1 cellular context compared by ENCODE assay signal in the genomic region with DNA sequence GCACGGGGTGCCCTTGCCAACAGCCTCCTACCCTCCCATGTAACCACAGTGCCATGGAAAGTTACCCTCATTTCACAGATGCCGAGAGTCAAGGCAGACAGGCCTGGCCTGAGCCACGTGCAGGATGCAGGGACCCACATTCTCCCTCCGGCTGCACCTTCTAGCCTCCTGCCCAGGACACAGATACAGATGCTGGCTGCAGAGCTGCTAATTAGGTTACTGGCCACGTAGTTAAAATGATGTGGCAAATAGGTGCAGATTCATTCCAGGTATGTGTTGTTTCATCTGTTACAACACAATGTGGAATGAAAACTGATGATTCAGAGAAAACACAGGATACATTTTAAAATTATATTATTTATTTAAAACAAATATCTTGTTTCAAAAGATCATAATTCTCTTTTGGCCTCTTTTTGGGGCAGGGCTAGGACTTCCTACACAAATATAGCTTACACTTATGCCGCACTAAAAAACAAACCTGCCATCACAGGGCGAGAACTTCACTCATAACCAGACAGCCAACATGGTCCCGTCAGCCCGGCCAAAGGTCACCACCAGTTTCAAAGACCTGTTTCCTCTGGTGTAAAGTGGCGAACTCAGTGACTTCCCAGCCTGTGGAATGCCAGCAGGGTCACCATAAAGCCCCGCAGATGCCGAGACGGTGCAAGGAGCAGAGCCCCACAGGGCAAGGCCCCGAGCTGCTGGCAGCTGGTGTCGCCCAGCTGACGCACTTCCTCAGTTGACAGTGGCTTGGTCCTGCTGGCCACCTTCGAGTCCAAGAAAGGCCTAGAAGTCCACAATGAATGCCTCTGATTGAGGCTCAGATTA.
TF ChIP-seq lines count a peak whose summit lies in the region.

No MANE protein-coding gene starts in this region.

TF ChIP-seq in HepG2, 621 proteins besides CTCF, POLR2A, EP300 and RAD21 (continued from another document and continues in another):
- TF ChIP-seq, protein P1, sequence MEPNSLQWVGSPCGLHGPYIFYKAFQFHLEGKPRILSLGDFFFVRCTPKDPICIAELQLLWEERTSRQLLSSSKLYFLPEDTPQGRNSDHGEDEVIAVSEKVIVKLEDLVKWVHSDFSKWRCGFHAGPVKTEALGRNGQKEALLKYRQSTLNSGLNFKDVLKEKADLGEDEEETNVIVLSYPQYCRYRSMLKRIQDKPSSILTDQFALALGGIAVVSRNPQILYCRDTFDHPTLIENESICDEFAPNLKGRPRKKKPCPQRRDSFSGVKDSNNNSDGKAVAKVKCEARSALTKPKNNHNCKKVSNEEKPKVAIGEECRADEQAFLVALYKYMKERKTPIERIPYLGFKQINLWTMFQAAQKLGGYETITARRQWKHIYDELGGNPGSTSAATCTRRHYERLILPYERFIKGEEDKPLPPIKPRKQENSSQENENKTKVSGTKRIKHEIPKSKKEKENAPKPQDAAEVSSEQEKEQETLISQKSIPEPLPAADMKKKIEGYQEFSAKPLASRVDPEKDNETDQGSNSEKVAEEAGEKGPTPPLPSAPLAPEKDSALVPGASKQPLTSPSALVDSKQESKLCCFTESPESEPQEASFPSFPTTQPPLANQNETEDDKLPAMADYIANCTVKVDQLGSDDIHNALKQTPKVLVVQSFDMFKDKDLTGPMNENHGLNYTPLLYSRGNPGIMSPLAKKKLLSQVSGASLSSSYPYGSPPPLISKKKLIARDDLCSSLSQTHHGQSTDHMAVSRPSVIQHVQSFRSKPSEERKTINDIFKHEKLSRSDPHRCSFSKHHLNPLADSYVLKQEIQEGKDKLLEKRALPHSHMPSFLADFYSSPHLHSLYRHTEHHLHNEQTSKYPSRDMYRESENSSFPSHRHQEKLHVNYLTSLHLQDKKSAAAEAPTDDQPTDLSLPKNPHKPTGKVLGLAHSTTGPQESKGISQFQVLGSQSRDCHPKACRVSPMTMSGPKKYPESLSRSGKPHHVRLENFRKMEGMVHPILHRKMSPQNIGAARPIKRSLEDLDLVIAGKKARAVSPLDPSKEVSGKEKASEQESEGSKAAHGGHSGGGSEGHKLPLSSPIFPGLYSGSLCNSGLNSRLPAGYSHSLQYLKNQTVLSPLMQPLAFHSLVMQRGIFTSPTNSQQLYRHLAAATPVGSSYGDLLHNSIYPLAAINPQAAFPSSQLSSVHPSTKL (CRISPR knock-in tag; IDR thresholded peaks at IDR 0.05) = peak; percentile 73; the same call in 1 of the 2 replicates
- TF ChIP-seq ZNF34 (CRISPR knock-in tag; IDR thresholded peaks at IDR 0.05; ENCODE audit: borderline replicate concordance) (no peak), KMT2A (CRISPR knock-in tag; IDR thresholded peaks at IDR 0.05) (peak; percentile 40; the same call in 1 of the 2 replicates), ZNF788 (CRISPR knock-in tag; IDR thresholded peaks at IDR 0.05; ENCODE audit: borderline replicate concordance) (no peak; the same call in 1 of the 2 replicates), ZNF331 (CRISPR knock-in tag; IDR thresholded peaks at IDR 0.05) (peak; percentile 61; the same call in 1 of the 2 replicates), ARNTL (CRISPR knock-in tag; IDR thresholded peaks at IDR 0.05) (peak; percentile 59; the same call in 1 of the 2 replicates), RAD51 (IDR thresholded peaks at IDR 0.05; ENCODE audit: borderline replicate concordance) (no peak), TBX2 (CRISPR knock-in tag; IDR thresholded peaks at IDR 0.05; ENCODE audit: borderline replicate concordance) (peak; percentile 40; the same call in 1 of the 2 replicates), PHF8 (CRISPR knock-in tag; IDR thresholded peaks at IDR 0.05) (peak; percentile 41; the same call in 1 of the 2 replicates), ZNF569 (CRISPR knock-in tag; IDR thresholded peaks at IDR 0.05; ENCODE audit: borderline replicate concordance) (no peak), ZNF317 (CRISPR knock-in tag; IDR thresholded peaks at IDR 0.05) (no peak; the same call in 1 of the 2 replicates), BRD4 (CRISPR knock-in tag; IDR thresholded peaks at IDR 0.05) (no peak), MTA1 (CRISPR knock-in tag; IDR thresholded peaks at IDR 0.05; ENCODE audit: borderline replicate concordance) (peak; percentile 71; the same call in 1 of the 2 replicates), SPEN (CRISPR knock-in tag; IDR thresholded peaks at IDR 0.05; ENCODE audit: low read depth) (peak; percentile 38; the same call in 1 of the 2 replicates), HDAC1 (CRISPR knock-in tag; IDR thresholded peaks at IDR 0.05) (peak; percentile 82), KAT8 (CRISPR knock-in tag; IDR thresholded peaks at IDR 0.05) (peak; percentile 39; the same call in 1 of the 2 replicates), ISL2 (CRISPR knock-in tag; IDR thresholded peaks at IDR 0.05) (peak; percentile 53; the same call in 1 of the 2 replicates), ZNF335 (CRISPR knock-in tag; IDR thresholded peaks at IDR 0.05) (no peak), ATAD3A (CRISPR knock-in tag; IDR thresholded peaks at IDR 0.05) (no peak), HOXA3 (CRISPR knock-in tag; IDR thresholded peaks at IDR 0.05) (peak; percentile 79), ESRRA (CRISPR knock-in tag; IDR thresholded peaks at IDR 0.05; ENCODE audit: low read depth) (peak; percentile 64), NCOA1 (CRISPR knock-in tag; IDR thresholded peaks at IDR 0.05) (no peak), MBNL3 (CRISPR knock-in tag; conservative IDR thresholded peaks at IDR 0.05) (no peak), MAZ (IDR thresholded peaks at IDR 0.05; ENCODE audit: borderline replicate concordance, low read depth, low read length) (no peak), MAZ (CRISPR knock-in tag; IDR thresholded peaks at IDR 0.05; ENCODE audit: low read depth) (no peak), HHEX (CRISPR knock-in tag; IDR thresholded peaks at IDR 0.05) (no peak), SP4 (CRISPR knock-in tag; IDR thresholded peaks at IDR 0.05) (no peak), ZNF441 (CRISPR knock-in tag; IDR thresholded peaks at IDR 0.05; ENCODE audit: borderline replicate concordance) (no peak), SALL1 (CRISPR knock-in tag; IDR thresholded peaks at IDR 0.05) (peak; percentile 86; the same call in 1 of the 2 replicates), PITX1 (CRISPR knock-in tag; IDR thresholded peaks at IDR 0.05) (peak; percentile 63; the same call in 1 of the 2 replicates), NFKBIZ (CRISPR knock-in tag; IDR thresholded peaks at IDR 0.05) (0 out of 2 replicates have a peak, but pooled peaks have one; percentile 33)
- TF ChIP-seq, protein P2, sequence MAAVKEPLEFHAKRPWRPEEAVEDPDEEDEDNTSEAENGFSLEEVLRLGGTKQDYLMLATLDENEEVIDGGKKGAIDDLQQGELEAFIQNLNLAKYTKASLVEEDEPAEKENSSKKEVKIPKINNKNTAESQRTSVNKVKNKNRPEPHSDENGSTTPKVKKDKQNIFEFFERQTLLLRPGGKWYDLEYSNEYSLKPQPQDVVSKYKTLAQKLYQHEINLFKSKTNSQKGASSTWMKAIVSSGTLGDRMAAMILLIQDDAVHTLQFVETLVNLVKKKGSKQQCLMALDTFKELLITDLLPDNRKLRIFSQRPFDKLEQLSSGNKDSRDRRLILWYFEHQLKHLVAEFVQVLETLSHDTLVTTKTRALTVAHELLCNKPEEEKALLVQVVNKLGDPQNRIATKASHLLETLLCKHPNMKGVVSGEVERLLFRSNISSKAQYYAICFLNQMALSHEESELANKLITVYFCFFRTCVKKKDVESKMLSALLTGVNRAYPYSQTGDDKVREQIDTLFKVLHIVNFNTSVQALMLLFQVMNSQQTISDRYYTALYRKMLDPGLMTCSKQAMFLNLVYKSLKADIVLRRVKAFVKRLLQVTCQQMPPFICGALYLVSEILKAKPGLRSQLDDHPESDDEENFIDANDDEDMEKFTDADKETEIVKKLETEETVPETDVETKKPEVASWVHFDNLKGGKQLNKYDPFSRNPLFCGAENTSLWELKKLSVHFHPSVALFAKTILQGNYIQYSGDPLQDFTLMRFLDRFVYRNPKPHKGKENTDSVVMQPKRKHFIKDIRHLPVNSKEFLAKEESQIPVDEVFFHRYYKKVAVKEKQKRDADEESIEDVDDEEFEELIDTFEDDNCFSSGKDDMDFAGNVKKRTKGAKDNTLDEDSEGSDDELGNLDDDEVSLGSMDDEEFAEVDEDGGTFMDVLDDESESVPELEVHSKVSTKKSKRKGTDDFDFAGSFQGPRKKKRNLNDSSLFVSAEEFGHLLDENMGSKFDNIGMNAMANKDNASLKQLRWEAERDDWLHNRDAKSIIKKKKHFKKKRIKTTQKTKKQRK (IDR thresholded peaks at IDR 0.05; ENCODE audit: low read length) = no peak
- TF ChIP-seq, protein P3, sequence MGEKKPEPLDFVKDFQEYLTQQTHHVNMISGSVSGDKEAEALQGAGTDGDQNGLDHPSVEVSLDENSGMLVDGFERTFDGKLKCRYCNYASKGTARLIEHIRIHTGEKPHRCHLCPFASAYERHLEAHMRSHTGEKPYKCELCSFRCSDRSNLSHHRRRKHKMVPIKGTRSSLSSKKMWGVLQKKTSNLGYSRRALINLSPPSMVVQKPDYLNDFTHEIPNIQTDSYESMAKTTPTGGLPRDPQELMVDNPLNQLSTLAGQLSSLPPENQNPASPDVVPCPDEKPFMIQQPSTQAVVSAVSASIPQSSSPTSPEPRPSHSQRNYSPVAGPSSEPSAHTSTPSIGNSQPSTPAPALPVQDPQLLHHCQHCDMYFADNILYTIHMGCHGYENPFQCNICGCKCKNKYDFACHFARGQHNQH (CRISPR knock-in tag; IDR thresholded peaks at IDR 0.05) = peak; percentile 43; the same call in 1 of the 2 replicates
- TF ChIP-seq, protein P4, sequence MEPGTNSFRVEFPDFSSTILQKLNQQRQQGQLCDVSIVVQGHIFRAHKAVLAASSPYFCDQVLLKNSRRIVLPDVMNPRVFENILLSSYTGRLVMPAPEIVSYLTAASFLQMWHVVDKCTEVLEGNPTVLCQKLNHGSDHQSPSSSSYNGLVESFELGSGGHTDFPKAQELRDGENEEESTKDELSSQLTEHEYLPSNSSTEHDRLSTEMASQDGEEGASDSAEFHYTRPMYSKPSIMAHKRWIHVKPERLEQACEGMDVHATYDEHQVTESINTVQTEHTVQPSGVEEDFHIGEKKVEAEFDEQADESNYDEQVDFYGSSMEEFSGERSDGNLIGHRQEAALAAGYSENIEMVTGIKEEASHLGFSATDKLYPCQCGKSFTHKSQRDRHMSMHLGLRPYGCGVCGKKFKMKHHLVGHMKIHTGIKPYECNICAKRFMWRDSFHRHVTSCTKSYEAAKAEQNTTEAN (CRISPR knock-in tag; conservative IDR thresholded peaks at IDR 0.05) = 0 out of 2 replicates have a peak, but pooled peaks have one; percentile 36
- TF ChIP-seq, protein P5, sequence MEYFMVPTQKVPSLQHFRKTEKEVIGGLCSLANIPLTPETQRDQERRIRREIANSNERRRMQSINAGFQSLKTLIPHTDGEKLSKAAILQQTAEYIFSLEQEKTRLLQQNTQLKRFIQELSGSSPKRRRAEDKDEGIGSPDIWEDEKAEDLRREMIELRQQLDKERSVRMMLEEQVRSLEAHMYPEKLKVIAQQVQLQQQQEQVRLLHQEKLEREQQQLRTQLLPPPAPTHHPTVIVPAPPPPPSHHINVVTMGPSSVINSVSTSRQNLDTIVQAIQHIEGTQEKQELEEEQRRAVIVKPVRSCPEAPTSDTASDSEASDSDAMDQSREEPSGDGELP (IDR thresholded peaks at IDR 0.05; ENCODE audit: borderline replicate concordance, low read depth) = peak; percentile 17; the same call in 1 of the 2 replicates
- TF ChIP-seq, protein P6, sequence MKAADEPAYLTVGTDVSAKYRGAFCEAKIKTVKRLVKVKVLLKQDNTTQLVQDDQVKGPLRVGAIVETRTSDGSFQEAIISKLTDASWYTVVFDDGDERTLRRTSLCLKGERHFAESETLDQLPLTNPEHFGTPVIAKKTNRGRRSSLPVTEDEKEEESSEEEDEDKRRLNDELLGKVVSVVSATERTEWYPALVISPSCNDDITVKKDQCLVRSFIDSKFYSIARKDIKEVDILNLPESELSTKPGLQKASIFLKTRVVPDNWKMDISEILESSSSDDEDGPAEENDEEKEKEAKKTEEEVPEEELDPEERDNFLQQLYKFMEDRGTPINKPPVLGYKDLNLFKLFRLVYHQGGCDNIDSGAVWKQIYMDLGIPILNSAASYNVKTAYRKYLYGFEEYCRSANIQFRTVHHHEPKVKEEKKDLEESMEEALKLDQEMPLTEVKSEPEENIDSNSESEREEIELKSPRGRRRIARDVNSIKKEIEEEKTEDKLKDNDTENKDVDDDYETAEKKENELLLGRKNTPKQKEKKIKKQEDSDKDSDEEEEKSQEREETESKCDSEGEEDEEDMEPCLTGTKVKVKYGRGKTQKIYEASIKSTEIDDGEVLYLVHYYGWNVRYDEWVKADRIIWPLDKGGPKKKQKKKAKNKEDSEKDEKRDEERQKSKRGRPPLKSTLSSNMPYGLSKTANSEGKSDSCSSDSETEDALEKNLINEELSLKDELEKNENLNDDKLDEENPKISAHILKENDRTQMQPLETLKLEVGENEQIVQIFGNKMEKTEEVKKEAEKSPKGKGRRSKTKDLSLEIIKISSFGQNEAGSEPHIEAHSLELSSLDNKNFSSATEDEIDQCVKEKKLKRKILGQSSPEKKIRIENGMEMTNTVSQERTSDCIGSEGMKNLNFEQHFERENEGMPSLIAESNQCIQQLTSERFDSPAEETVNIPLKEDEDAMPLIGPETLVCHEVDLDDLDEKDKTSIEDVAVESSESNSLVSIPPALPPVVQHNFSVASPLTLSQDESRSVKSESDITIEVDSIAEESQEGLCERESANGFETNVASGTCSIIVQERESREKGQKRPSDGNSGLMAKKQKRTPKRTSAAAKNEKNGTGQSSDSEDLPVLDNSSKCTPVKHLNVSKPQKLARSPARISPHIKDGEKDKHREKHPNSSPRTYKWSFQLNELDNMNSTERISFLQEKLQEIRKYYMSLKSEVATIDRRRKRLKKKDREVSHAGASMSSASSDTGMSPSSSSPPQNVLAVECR (CRISPR knock-in tag; IDR thresholded peaks at IDR 0.05; ENCODE audit: borderline replicate concordance) = peak; percentile 59; the same call in 1 of the 2 replicates
- TF ChIP-seq, protein P7, sequence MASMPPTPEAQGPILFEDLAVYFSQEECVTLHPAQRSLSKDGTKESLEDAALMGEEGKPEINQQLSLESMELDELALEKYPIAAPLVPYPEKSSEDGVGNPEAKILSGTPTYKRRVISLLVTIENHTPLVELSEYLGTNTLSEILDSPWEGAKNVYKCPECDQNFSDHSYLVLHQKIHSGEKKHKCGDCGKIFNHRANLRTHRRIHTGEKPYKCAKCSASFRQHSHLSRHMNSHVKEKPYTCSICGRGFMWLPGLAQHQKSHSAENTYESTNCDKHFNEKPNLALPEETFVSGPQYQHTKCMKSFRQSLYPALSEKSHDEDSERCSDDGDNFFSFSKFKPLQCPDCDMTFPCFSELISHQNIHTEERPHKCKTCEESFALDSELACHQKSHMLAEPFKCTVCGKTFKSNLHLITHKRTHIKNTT (CRISPR knock-in tag; IDR thresholded peaks at IDR 0.05) = no peak
- TF ChIP-seq, protein P8, sequence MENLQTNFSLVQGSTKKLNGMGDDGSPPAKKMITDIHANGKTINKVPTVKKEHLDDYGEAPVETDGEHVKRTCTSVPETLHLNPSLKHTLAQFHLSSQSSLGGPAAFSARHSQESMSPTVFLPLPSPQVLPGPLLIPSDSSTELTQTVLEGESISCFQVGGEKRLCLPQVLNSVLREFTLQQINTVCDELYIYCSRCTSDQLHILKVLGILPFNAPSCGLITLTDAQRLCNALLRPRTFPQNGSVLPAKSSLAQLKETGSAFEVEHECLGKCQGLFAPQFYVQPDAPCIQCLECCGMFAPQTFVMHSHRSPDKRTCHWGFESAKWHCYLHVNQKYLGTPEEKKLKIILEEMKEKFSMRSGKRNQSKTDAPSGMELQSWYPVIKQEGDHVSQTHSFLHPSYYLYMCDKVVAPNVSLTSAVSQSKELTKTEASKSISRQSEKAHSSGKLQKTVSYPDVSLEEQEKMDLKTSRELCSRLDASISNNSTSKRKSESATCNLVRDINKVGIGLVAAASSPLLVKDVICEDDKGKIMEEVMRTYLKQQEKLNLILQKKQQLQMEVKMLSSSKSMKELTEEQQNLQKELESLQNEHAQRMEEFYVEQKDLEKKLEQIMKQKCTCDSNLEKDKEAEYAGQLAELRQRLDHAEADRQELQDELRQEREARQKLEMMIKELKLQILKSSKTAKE (CRISPR knock-in tag; IDR thresholded peaks at IDR 0.05; ENCODE audit: borderline replicate concordance) = peak; percentile 78
